Comparison of ENCODE assay signal across 1 cellular context in the genomic region with DNA sequence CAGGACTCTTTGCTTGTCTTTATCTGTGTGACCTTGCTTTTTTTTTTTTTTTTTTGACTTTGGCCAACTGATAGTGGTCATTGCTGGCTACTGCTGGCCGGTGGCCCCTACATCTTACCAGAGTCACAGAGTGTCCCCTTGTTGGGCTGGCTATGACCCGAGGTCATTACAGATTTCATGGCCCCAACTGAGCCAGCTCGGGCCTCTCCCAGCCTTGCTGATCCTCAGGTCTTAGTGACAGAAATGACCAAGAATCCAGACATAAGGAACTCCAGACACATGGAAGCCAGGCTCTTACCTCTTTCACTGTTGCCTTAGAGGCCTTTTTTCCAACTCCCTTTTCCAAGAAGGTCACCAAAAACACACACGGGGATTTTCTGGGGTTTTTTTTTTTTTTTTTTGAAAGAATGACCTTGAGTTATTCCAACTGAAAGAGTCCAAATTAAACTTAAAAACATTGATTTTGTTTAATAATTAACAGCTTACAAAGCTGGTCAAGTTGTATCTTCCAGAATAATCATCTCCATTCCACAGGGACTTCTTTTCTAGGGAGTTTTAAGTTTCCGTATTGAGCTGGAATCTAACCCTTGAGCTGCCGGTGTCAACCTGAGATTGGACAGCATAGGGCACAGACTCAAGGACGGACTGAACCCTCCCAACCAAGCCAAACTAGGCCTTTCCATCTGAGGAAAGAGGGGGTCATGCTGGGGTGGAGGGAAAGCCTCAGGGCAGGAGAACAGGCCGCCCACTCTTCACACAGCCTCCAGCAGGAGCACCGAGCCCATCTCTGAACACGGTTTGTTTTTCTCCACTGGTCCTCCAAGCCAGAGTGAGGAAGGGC.
TF ChIP-seq lines count a peak whose summit lies in the region.

No MANE protein-coding gene starts in this region.

TF ChIP-seq in GM12878, 131 proteins besides CTCF, POLR2A, EP300 and RAD21:
- TF ChIP-seq NR2C1 (IDR thresholded peaks at IDR 0.05), result no peak
- TF ChIP-seq SREBF2 (IDR thresholded peaks at IDR 0.05; ENCODE audit: low read length), result no peak
- TF ChIP-seq REST (IDR thresholded peaks at IDR 0.05; ENCODE audit: low read depth, low read length), result no peak
- TF ChIP-seq BCL11A (IDR thresholded peaks at IDR 0.05; ENCODE audit: low read depth, low read length), result no peak
- TF ChIP-seq, protein P1, sequence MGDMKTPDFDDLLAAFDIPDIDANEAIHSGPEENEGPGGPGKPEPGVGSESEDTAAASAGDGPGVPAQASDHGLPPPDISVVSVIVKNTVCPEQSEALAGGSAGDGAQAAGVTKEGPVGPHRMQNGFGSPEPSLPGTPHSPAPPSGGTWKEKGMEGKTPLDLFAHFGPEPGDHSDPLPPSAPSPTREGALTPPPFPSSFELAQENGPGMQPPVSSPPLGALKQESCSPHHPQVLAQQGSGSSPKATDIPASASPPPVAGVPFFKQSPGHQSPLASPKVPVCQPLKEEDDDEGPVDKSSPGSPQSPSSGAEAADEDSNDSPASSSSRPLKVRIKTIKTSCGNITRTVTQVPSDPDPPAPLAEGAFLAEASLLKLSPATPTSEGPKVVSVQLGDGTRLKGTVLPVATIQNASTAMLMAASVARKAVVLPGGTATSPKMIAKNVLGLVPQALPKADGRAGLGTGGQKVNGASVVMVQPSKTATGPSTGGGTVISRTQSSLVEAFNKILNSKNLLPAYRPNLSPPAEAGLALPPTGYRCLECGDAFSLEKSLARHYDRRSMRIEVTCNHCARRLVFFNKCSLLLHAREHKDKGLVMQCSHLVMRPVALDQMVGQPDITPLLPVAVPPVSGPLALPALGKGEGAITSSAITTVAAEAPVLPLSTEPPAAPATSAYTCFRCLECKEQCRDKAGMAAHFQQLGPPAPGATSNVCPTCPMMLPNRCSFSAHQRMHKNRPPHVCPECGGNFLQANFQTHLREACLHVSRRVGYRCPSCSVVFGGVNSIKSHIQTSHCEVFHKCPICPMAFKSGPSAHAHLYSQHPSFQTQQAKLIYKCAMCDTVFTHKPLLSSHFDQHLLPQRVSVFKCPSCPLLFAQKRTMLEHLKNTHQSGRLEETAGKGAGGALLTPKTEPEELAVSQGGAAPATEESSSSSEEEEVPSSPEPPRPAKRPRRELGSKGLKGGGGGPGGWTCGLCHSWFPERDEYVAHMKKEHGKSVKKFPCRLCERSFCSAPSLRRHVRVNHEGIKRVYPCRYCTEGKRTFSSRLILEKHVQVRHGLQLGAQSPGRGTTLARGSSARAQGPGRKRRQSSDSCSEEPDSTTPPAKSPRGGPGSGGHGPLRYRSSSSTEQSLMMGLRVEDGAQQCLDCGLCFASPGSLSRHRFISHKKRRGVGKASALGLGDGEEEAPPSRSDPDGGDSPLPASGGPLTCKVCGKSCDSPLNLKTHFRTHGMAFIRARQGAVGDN (IDR thresholded peaks at IDR 0.05), result no peak
- TF ChIP-seq ZZZ3 (IDR thresholded peaks at IDR 0.05; ENCODE audit: control insufficient read depth, insufficient read length, low read depth), result no peak
- no peak for TF ChIP-seq POU2F2 (IDR thresholded peaks at IDR 0.05; ENCODE audit: borderline replicate concordance, low read depth, low read length)
- no peak for TF ChIP-seq MTA2 (IDR thresholded peaks at IDR 0.05; ENCODE audit: low read depth)
- no peak for TF ChIP-seq SP1 (IDR thresholded peaks at IDR 0.05; ENCODE audit: low read depth, low read length)
- TF ChIP-seq BHLHE40 (IDR thresholded peaks at IDR 0.05; ENCODE audit: borderline replicate concordance in 1 of 2, low read depth in 2 of 2, low read length in 1 of 2), result no peak
- TF ChIP-seq NR2F1 (conservative IDR thresholded peaks at IDR 0.05), result no peak
- no peak for TF ChIP-seq ZNF274 (IDR thresholded peaks at IDR 0.05; ENCODE audit: insufficient read depth, insufficient read length)
- TF ChIP-seq, protein P2, sequence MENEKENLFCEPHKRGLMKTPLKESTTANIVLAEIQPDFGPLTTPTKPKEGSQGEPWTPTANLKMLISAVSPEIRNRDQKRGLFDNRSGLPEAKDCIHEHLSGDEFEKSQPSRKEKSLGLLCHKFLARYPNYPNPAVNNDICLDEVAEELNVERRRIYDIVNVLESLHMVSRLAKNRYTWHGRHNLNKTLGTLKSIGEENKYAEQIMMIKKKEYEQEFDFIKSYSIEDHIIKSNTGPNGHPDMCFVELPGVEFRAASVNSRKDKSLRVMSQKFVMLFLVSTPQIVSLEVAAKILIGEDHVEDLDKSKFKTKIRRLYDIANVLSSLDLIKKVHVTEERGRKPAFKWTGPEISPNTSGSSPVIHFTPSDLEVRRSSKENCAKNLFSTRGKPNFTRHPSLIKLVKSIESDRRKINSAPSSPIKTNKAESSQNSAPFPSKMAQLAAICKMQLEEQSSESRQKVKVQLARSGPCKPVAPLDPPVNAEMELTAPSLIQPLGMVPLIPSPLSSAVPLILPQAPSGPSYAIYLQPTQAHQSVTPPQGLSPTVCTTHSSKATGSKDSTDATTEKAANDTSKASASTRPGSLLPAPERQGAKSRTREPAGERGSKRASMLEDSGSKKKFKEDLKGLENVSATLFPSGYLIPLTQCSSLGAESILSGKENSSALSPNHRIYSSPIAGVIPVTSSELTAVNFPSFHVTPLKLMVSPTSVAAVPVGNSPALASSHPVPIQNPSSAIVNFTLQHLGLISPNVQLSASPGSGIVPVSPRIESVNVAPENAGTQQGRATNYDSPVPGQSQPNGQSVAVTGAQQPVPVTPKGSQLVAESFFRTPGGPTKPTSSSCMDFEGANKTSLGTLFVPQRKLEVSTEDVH (IDR thresholded peaks at IDR 0.05; ENCODE audit: low read depth, partially characterized antibody), result no peak
- TF ChIP-seq ZBTB11 (CRISPR knock-in tag; IDR thresholded peaks at IDR 0.05), result no peak
- no peak for TF ChIP-seq SMAD1 (IDR thresholded peaks at IDR 0.05; ENCODE audit: low read depth, partially characterized antibody)
- TF ChIP-seq, protein P3, sequence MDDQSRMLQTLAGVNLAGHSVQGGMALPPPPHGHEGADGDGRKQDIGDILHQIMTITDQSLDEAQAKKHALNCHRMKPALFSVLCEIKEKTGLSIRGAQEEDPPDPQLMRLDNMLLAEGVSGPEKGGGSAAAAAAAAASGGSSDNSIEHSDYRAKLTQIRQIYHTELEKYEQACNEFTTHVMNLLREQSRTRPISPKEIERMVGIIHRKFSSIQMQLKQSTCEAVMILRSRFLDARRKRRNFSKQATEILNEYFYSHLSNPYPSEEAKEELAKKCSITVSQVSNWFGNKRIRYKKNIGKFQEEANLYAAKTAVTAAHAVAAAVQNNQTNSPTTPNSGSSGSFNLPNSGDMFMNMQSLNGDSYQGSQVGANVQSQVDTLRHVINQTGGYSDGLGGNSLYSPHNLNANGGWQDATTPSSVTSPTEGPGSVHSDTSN (IDR thresholded peaks at IDR 0.05; ENCODE audit: insufficient replicate concordance, low read depth, low read length), result no peak
- no peak for TF ChIP-seq NR2C2 (IDR thresholded peaks at IDR 0.05; ENCODE audit: borderline replicate concordance, control insufficient read depth, insufficient read length, low read depth)
- no peak for TF ChIP-seq EZH2 (IDR thresholded peaks at IDR 0.05; ENCODE audit: borderline replicate concordance, control insufficient read depth, low read depth, low read length)
TF ChIP-seq in GM12878: peak in this region for 0.
